Comparison of ENCODE assay signal across 19 cellular contexts in the genomic region with DNA sequence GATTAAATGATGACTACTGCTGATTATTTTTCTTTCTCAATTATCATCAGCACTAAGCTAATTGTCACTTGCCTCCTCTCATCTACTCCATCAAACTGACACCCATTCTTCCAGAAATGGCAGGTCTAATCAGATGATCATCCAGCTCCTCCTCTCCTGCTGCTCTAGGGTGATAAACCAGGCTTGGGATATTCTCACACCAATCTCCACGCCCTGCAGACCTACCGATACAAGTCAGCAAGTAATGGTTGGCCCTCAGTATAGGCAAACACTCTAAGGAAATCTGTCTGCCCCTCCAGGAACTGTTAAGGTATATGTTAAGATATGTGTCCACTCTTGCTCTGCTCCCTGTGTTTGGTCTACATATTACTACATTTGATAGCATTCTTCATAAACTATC. TPM values are rescaled to one million over a fixed set of nuclear protein-coding genes. Genes with fewer than 3 reads are reported as not detected.
A peak's percentile ranks its signal among the peaks of the same experiment; 100 is the strongest.
DNase-seq lines count a peak whose midpoint lies in the region; ATAC-seq, FAIRE-seq and TF ChIP-seq lines count a peak whose summit lies in the region.
"Had no signal": no experiment of that assay in that cellular context is flagged by ENCODE, and none has a peak within 500 bp of the region (broad histone marks: within the 10 kb centered on the region; RNA-seq: fewer than 3 reads in every experiment).

No MANE protein-coding gene starts in this region.

- H3K27me3 Mint-ChIP-seq in endothelial cell (ENCODE audit: unreplicated experiment) = peaks cover 1% of the 10 kb centered on the region

- in situ Hi-C loops in K562 (cut with MboI) = no loop called here

- H3K4me3 ChIP-seq in K562 = no peak overlapping the region
- H3K4me3 ChIP-seq: HAP-1 had no signal

- H3K4me1 Mint-ChIP-seq in endothelial cell (ENCODE audit: unreplicated experiment) = peaks cover 2% of the 10 kb centered on the region
- H3K4me1 Mint-ChIP-seq: B cell had no signal

- CTCF ChIA-PET in K562 (lab: Yijun Ruan, JAX; ENCODE audit: low intra/inter-chr PET ratio) = no interaction called here

- TF ChIP-seq POLR2A in K562 (conservative IDR thresholded peaks at IDR 0.05) = no peak

- no peak overlapping the region for H3K4me2 ChIP-seq in K562 (ENCODE audit: insufficient read depth, low read length)

- H3K27ac ChIP-seq in C4-2B (peak overlapping the region; percentile 59; the same call in 1 of the 2 replicates), K562 (ENCODE audit: extremely low read depth, low read depth, low read length) (no peak overlapping the region)

- H3K79me2 ChIP-seq in K562 (ENCODE audit: control insufficient read depth, insufficient read depth, low read length) = no peaks in the 10 kb centered on the region

- no peak overlapping the region for H2AFZ ChIP-seq in K562 (ENCODE audit: low read depth, low read length)

- 0% methylated on average over 2 of the region's 2 CpGs for WGBS in K562 (ENCODE audit: insufficient coverage, low coverage, missing lambda C conversion rate)

- H3K9me1 ChIP-seq in K562 (ENCODE audit: control insufficient read depth, insufficient read depth, low read length) = no peaks in the 10 kb centered on the region

- no peaks in the 10 kb centered on the region for H3K9me3 ChIP-seq in K562 (replicated peaks; ENCODE audit: control insufficient read depth, insufficient read depth, low read depth, low read length)
- H3K9me3 ChIP-seq: HAP-1 had no signal

- FAIRE-seq in K562 (lab: Jason Lieb, UNC) = no peak
- peak; percentile 52 for FAIRE-seq in urothelium cell line (lab: Jason Lieb, UNC)
- FAIRE-seq: A204.1, G401.6, GM12891 had no signal

- no peaks in the 10 kb centered on the region for H4K20me1 ChIP-seq in K562 (replicated peaks; ENCODE audit: control insufficient read depth, insufficient read depth, low read length)

- POLR2A ChIA-PET in K562 (lab: Yijun Ruan, JAX) = interaction anchor here (0.6 kb wide), 1 partner anchor 656 kb away, joined by 3 read pairs; no protein-coding TSS in a partner anchor

- H3K9me3 Mint-ChIP-seq in endothelial cell (ENCODE audit: unreplicated experiment) = no peaks in the 10 kb centered on the region
- H3K9me3 Mint-ChIP-seq: HFFc6 had no signal

- TF ChIP-seq EP300 in K562 (IDR thresholded peaks at IDR 0.05; ENCODE audit: low read length) = no peak

- no peak overlapping the region for H3K4me3 Mint-ChIP-seq in endothelial cell (ENCODE audit: unreplicated experiment)
- H3K4me3 Mint-ChIP-seq: B cell; CD4-positive, alpha-beta memory T cell; HFFc6 had no signal

- intact Hi-C loops in K562 (cut with micrococcal nuclease) = no loop called here

- H3K9ac ChIP-seq in K562 (ENCODE audit: insufficient read depth in 1 of 2, low read depth in 2 of 2, low read length in 2 of 2) = no peak overlapping the region

- H3K27ac Mint-ChIP-seq in endothelial cell (ENCODE audit: unreplicated experiment) = no peak overlapping the region
- H3K27ac Mint-ChIP-seq: B cell; CD4-positive, alpha-beta memory T cell; HFFc6 had no signal

- H3K36me3 Mint-ChIP-seq in endothelial cell (ENCODE audit: low read depth, unreplicated experiment) = no peaks in the 10 kb centered on the region
- H3K36me3 Mint-ChIP-seq: CD4-positive, alpha-beta memory T cell had no signal

- no peaks in the 10 kb centered on the region for H3K36me3 ChIP-seq in K562 (ENCODE audit: control insufficient read depth, insufficient read depth, low read length)
- H3K36me3 ChIP-seq: HAP-1 had no signal

- H3K27me3 ChIP-seq in K562 (ENCODE audit: control insufficient read depth in 2 of 2, insufficient read depth in 2 of 2, low read length in 2 of 2) = no peaks in the 10 kb centered on the region; a peak in 1 of 5 replicates

- TF ChIP-seq RAD21 in K562 (CRISPR knock-in tag; conservative IDR thresholded peaks at IDR 0.05 in 1 of 2, IDR thresholded peaks at IDR 0.05 in 1 of 2) = no peak

- TF ChIP-seq CTCF in C4-2B (conservative IDR thresholded peaks at IDR 0.05) = no peak
- no peak for TF ChIP-seq CTCF in K562 (IDR thresholded peaks at IDR 0.05 in 2 of 3, conservative IDR thresholded peaks at IDR 0.05 in 1 of 3; ENCODE audit: insufficient read depth in 2 of 3, low read depth in 1 of 3, low read length in 3 of 3)
- no peak for TF ChIP-seq CTCF in endothelial cell (IDR thresholded peaks at IDR 0.05; ENCODE audit: unreplicated experiment)

- ATAC-seq in K562 (no peak), HG02840 (IDR thresholded peaks at IDR 0.05; ENCODE audit: low FRiP score, unreplicated experiment) (no peak), GM21825 (IDR thresholded peaks at IDR 0.05; ENCODE audit: unreplicated experiment) (no peak)

- H3K4me1 ChIP-seq in K562 (replicated peaks in 1 of 2; ENCODE audit: control insufficient read depth in 2 of 2, insufficient read depth in 2 of 2, low read length in 2 of 2) = no peaks in the 10 kb centered on the region
- H3K4me1 ChIP-seq: HAP-1 had no signal

- no TSS peak for BruUV-seq in K562 (replicated peaks; lab: Mats Ljungman, UMichigan)

- DNase-seq in NCI-H69 (lab: John Stamatoyannopoulos, UW) (peak; percentile 46), K562 (ENCODE audit: extremely low read depth in 1 of 4, low spot score in 3 of 4) (no peak), urothelium cell line (ENCODE audit: low spot score) (no peak), endothelial cell (ENCODE audit: low spot score) (no peak)
- DNase-seq: C1 segment of cervical spinal cord; CD4-positive, alpha-beta memory T cell; DMS79; GOT3; HFFc6; IMR-90; KG1 had no signal

TF ChIP-seq in K562, 482 proteins besides CTCF, POLR2A, EP300 and RAD21:
- TF ChIP-seq TAL1 (IDR thresholded peaks at IDR 0.05) = peak; percentile 12; the same call in 1 of the 2 replicates
- no peak for TF ChIP-seq GABPA (tag; conservative IDR thresholded peaks at IDR 0.05; ENCODE audit: low read depth)
- no peak for TF ChIP-seq ZNF764 (CRISPR knock-in tag; IDR thresholded peaks at IDR 0.05; ENCODE audit: low read depth)
- TF ChIP-seq PPARD (CRISPR knock-in tag; IDR thresholded peaks at IDR 0.05) = no peak
- TF ChIP-seq, protein P1, sequence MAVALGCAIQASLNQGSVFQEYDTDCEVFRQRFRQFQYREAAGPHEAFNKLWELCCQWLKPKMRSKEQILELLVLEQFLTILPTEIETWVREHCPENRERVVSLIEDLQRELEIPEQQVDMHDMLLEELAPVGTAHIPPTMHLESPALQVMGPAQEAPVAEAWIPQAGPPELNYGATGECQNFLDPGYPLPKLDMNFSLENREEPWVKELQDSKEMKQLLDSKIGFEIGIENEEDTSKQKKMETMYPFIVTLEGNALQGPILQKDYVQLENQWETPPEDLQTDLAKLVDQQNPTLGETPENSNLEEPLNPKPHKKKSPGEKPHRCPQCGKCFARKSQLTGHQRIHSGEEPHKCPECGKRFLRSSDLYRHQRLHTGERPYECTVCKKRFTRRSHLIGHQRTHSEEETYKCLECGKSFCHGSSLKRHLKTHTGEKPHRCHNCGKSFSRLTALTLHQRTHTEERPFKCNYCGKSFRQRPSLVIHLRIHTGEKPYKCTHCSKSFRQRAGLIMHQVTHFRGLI (CRISPR knock-in tag; IDR thresholded peaks at IDR 0.05) = peak; percentile 89; the same call in 1 of the 2 replicates

RNA-seq across cellular contexts. Expression of a gene that starts 36.3 kb away (rescaled TPM):
- total RNA-seq in K562 (2011; cell fraction: chromatin; rRNA removed; ENCODE audit: low replicate concordance) = not detected in 2 replicates
- not detected in 2 replicates for total RNA-seq in K562 (2011; cell fraction: nucleolus; rRNA removed)
- total RNA-seq in K562 (2011; cell fraction: nucleoplasm; rRNA removed) = not detected in 2 replicates
- under 0.01 and 0.04 TPM in 2 replicates for total RNA-seq in K562 (2014; rRNA removed)
- total RNA-seq in K562 (2014; rRNA removed; fragmentation: Illumina TruSeq; extraction: Trizol) = 0.04 and 0.06 TPM in 2 replicates
- total RNA-seq in K562 (2015; rRNA removed; fragmentation: Illumina TruSeq; extraction: Trizol) = 0.07 and 0.11 TPM in 2 replicates
- total RNA-seq in K562 (2021) = 0.07 and 0.25 TPM in 2 replicates
- 0.04 and 0.31 TPM in 2 replicates for polyA plus RNA-seq in K562 (2011; rRNA removed)
- 0.04 and 0.09 TPM in 2 replicates for polyA plus RNA-seq in K562 (2011; cell fraction: cytosol; rRNA removed)
- polyA plus RNA-seq in K562 (2011; cell fraction: nucleus; rRNA removed) = 0.03 and 0.07 TPM in 2 replicates
- 0.30 and 0.84 TPM in 2 replicates for polyA plus RNA-seq in K562 (2012)
- polyA plus RNA-seq in K562 (2014; fragmentation: Illumina TruSeq; extraction: Trizol) = 0.28 TPM in 1 of 2 replicates, not detected in the other
- under 1 TPM; 0.14 to 0.15 TPM for polyA plus RNA-seq in K562 (2014; fragmentation: Nextera tagmentation; extraction: Ambion mirVana)
- 0.01 TPM in 1 of 2 replicates, not detected in the other for polyA plus RNA-seq in K562 (2014; rRNA removed)
- 0.18 TPM in 1 of 2 replicates, not detected in the other for polyA minus RNA-seq in K562 (2011; rRNA and poly(A)+ RNA removed)
- not detected in 2 replicates for polyA minus RNA-seq in K562 (2011; cell fraction: cytosol; rRNA and poly(A)+ RNA removed)
- polyA minus RNA-seq in K562 (2011; cell fraction: nucleus; rRNA and poly(A)+ RNA removed) = not detected in 2 replicates
- total RNA-seq in endothelial cell (ENCODE audit: unreplicated experiment) = 7.5 TPM
